ENCODE assay signal across 9 cellular contexts in genomic region chr4:135418353-135418752, GRCh38.
DNase-seq lines count a peak whose midpoint lies in the region; TF ChIP-seq lines count a peak whose summit lies in the region.
"Had no signal": no experiment of that assay in that cellular context is flagged by ENCODE, and none has a peak within 500 bp of the region (broad histone marks: within the 10 kb centered on the region; RNA-seq: fewer than 3 reads in every experiment).

No MANE protein-coding gene starts in this region.

- no peak overlapping the region for H3K4me3 Mint-ChIP-seq in activated T-cell treated with anti-CD3 and anti-CD28 coated beads, Interleukin-2, amount 50 U/mL, for 24 hours
- H3K4me3 Mint-ChIP-seq: activated CD4-positive, alpha-beta memory T cell treated with anti-CD3 and anti-CD28 coated beads for 36 hours had no signal

- H3K27ac Mint-ChIP-seq in activated T-cell treated with anti-CD3 and anti-CD28 coated beads, Interleukin-2, amount 50 U/mL, for 24 hours = no peak overlapping the region
- H3K27ac Mint-ChIP-seq: activated CD4-positive, alpha-beta memory T cell treated with anti-CD3 and anti-CD28 coated beads for 36 hours had no signal

- no peaks in the 10 kb centered on the region for H3K27me3 ChIP-seq in HL-60 (ENCODE audit: insufficient read depth, poor library complexity, severe bottlenecking)

- H3K4me1 Mint-ChIP-seq in activated T-cell treated with anti-CD3 and anti-CD28 coated beads, Interleukin-2, amount 50 U/mL, for 24 hours (ENCODE audit: low read depth) = no peaks in the 10 kb centered on the region

- H3K27me3 Mint-ChIP-seq in activated T-cell treated with anti-CD3 and anti-CD28 coated beads, Interleukin-2, amount 50 U/mL, for 24 hours = no peaks in the 10 kb centered on the region
- H3K27me3 Mint-ChIP-seq: activated CD4-positive, alpha-beta memory T cell treated with anti-CD3 and anti-CD28 coated beads for 36 hours had no signal

- peaks cover 17% of the 10 kb centered on the region for H3K9me3 Mint-ChIP-seq in activated T-cell treated with anti-CD3 and anti-CD28 coated beads, Interleukin-2, amount 50 U/mL, for 24 hours

- no peak overlapping the region for H3K27ac ChIP-seq in HL-60 (replicated peaks)

- H3K36me3 Mint-ChIP-seq in activated T-cell treated with anti-CD3 and anti-CD28 coated beads, Interleukin-2, amount 50 U/mL, for 24 hours (ENCODE audit: low read depth) = no peaks in the 10 kb centered on the region
- H3K36me3 Mint-ChIP-seq: activated CD4-positive, alpha-beta memory T cell treated with anti-CD3 and anti-CD28 coated beads for 36 hours had no signal

- DNase-seq in NCI-H2196 (lab: John Stamatoyannopoulos, UW; ENCODE audit: unreplicated experiment) (peak; percentile 0), NCI-H2196 treated with DMSO at 0.1 percent for 48 hours (lab: John Stamatoyannopoulos, UW; ENCODE audit: unreplicated experiment) (no peak), HL-60 (ENCODE audit: low read depth in 1 of 2, low spot score in 1 of 2) (no peak), amniotic stem cell (lab: John Stamatoyannopoulos, UW) (peak; percentile 6), pons (ENCODE audit: low spot score) (peak; percentile 7), nucleus accumbens (lab: John Stamatoyannopoulos, UW) (no peak)
- no peak for DNase-seq in effector CD8-positive, alpha-beta T cell (lab: John Stamatoyannopoulos, UW)
- DNase-seq in activated T-cell treated with anti-CD3 and anti-CD28 coated beads, Interleukin-2, amount 50 U/mL, for 24 hours = no peak
- DNase-seq: activated CD4-positive, alpha-beta memory T cell treated with anti-CD3 and anti-CD28 coated beads for 36 hours had no signal

- peak; percentile 12 for TF ChIP-seq CTCF in HL-60 (IDR thresholded peaks at IDR 0.05; ENCODE audit: insufficient read depth, low read length)

- no peak overlapping the region for H3K4me3 ChIP-seq in HL-60 (replicated peaks; ENCODE audit: insufficient read depth, low read length)

Comparison
In these comparisons a context has a peak if more than half of its experiments do, and no peak if none do; other contexts are left out.
1. DNase-seq: peak in NCI-H2196 (single experiment), amniotic stem cell (single experiment) and pons (single experiment); none in NCI-H2196 treated with DMSO at 0.1 percent for 48 hours (single experiment), HL-60 (0 of 2), effector CD8-positive, alpha-beta T cell (single experiment), activated T-cell treated with anti-CD3 and anti-CD28 coated beads, Interleukin-2, amount 50 U/mL, for 24 hours (single experiment) and nucleus accumbens (0 of 56).